In the genomic region with DNA sequence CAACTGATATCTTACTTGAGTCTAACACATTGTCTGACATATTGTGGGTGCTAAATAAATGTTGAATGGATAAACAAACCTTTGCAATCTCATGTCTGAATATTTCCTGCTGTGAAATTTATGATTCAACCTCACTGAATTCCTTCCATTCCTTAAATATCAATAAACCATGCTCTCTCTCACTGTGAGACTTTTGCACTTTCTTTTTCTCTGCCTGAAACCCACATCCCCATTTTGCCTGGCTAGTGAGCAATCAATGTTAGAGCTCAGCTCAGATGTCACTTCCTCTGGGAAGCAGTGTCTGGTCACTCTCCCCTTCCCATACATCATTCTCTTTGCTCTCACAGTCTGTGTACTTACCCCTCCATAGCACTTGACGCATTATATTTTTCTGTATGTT, we compare ENCODE assay signal across 19 cellular contexts.
"Had no signal": no experiment of that assay in that cellular context is flagged by ENCODE, and none has a peak within 500 bp of the region (broad histone marks: within the 10 kb centered on the region; RNA-seq: fewer than 3 reads in every experiment).

No MANE protein-coding gene starts in this region.

- H3K27me3 Mint-ChIP-seq: activated CD4-positive, alpha-beta T cell treated with anti-CD3 and anti-CD28 coated beads for 36 hours; dendritic cell treated with granulocyte-macrophage colony-stimulating factor and Interleukin-4, amounts not matched to agents 40 ng/mL and 50 ng/mL, for 4 days; memory B cell; naive thymus-derived CD4-positive, alpha-beta T cell had no signal

- H3K27ac Mint-ChIP-seq: activated CD4-positive, alpha-beta T cell treated with anti-CD3 and anti-CD28 coated beads for 36 hours; activated naive CD4-positive, alpha-beta T cell treated with anti-CD3 and anti-CD28 coated beads, Interleukin-2, amount 50 U/mL, for 72 hours; activated T-helper 1 cell treated with anti-CD3 and anti-CD28 coated beads, Interleukin-12 subunit alpha, Interleukin-12 subunit beta, Interleukin-2, Interleukin-4 antibody, amounts not matched to agents 30 ng/mL and 10 ng/mL and 1 ng/mL, durations not matched to agents 14 hours and 24 hours and 36 hours; dendritic cell treated with granulocyte-macrophage colony-stimulating factor and Interleukin-4, amounts not matched to agents 40 ng/mL and 50 ng/mL, for 4 days; memory B cell; naive thymus-derived CD4-positive, alpha-beta T cell; stimulated activated effector memory CD8-positive, alpha-beta T cell treated with anti-CD3 and anti-CD28 coated beads, Interleukin-12 subunit alpha, Interleukin-12 subunit beta, amount 100 ng/mL, for 72 hours; WTC11 had no signal

- H3K4me3 ChIP-seq: testis, upper lobe of left lung had no signal

- DNase-seq: activated CD4-positive, alpha-beta T cell treated with anti-CD3 and anti-CD28 coated beads for 36 hours; activated CD4-positive, alpha-beta T cell treated with anti-CD3 and anti-CD28 coated beads, Interleukin-2, amount 50 U/mL, for 48 hours; activated gamma-delta T cell treated with Interleukin-2 at 50 U/mL for 16 hours; activated T-cell treated with anti-CD3 and anti-CD28 coated beads for 4 hours; cerebellar nuclear complex; effector memory CD4-positive, alpha-beta T cell; foreskin keratinocyte; left ventricle myocardium superior; naive thymus-derived CD4-positive, alpha-beta T cell; stimulated activated CD4-positive, alpha-beta T cell treated with anti-CD3 and anti-CD28 coated beads, Interleukin-4, amount 100 ng/mL, for 24 hours; testis; upper lobe of left lung had no signal

- H3K4me1 Mint-ChIP-seq: activated CD4-positive, alpha-beta T cell treated with anti-CD3 and anti-CD28 coated beads for 36 hours; memory B cell; naive thymus-derived CD4-positive, alpha-beta T cell; stimulated activated effector memory CD8-positive, alpha-beta T cell treated with anti-CD3 and anti-CD28 coated beads, Interleukin-12 subunit alpha, Interleukin-12 subunit beta, amount 100 ng/mL, for 72 hours had no signal

- H3K4me3 Mint-ChIP-seq: activated CD4-positive, alpha-beta T cell treated with anti-CD3 and anti-CD28 coated beads for 36 hours; activated T-helper 1 cell treated with anti-CD3 and anti-CD28 coated beads, Interleukin-12 subunit alpha, Interleukin-12 subunit beta, Interleukin-2, Interleukin-4 antibody, amounts not matched to agents 30 ng/mL and 10 ng/mL and 1 ng/mL, durations not matched to agents 14 hours and 24 hours and 36 hours; dendritic cell treated with granulocyte-macrophage colony-stimulating factor and Interleukin-4, amounts not matched to agents 40 ng/mL and 50 ng/mL, for 4 days; memory B cell; naive thymus-derived CD4-positive, alpha-beta T cell; stimulated activated effector memory CD8-positive, alpha-beta T cell treated with anti-CD3 and anti-CD28 coated beads, Interleukin-12 subunit alpha, Interleukin-12 subunit beta, amount 100 ng/mL, for 72 hours; WTC11 had no signal

- H3K36me3 Mint-ChIP-seq: activated naive CD4-positive, alpha-beta T cell treated with anti-CD3 and anti-CD28 coated beads, Interleukin-2, amount 50 U/mL, for 72 hours; memory B cell; naive thymus-derived CD4-positive, alpha-beta T cell; stimulated activated effector memory CD8-positive, alpha-beta T cell treated with anti-CD3 and anti-CD28 coated beads, Interleukin-12 subunit alpha, Interleukin-12 subunit beta, amount 100 ng/mL, for 72 hours had no signal

- ATAC-seq: activated CD4-positive, alpha-beta T cell treated with anti-CD3 and anti-CD28 coated beads for 36 hours; activated naive CD4-positive, alpha-beta T cell treated with anti-CD3 and anti-CD28 coated beads, Interleukin-2, amount 50 U/mL, for 72 hours; foreskin keratinocyte; left ventricle myocardium superior; naive thymus-derived CD4-positive, alpha-beta T cell; sciatic nerve; stimulated activated effector memory CD8-positive, alpha-beta T cell treated with anti-CD3 and anti-CD28 coated beads, Interleukin-12 subunit alpha, Interleukin-12 subunit beta, amount 100 ng/mL, for 72 hours; WTC11 had no signal
